29 cellular contexts compared by ENCODE assay signal in genomic region chr12:93509506-93509905, GRCh38.
"Had no signal": no experiment of that assay in that cellular context is flagged by ENCODE, and none has a peak within 500 bp of the region (broad histone marks: within the 10 kb centered on the region; RNA-seq: fewer than 3 reads in every experiment).

No MANE protein-coding gene starts in this region.

- H3K9me3 Mint-ChIP-seq: dendritic cell treated with granulocyte-macrophage colony-stimulating factor and Interleukin-4, amounts not matched to agents 40 ng/mL and 50 ng/mL, for 4 days; effector memory CD8-positive, alpha-beta T cell; endodermal cell had no signal

- H3K9me3 ChIP-seq: colonic mucosa, esophagus muscularis mucosa, esophagus squamous epithelium, gastrocnemius medialis, gastroesophageal sphincter, heart left ventricle, heart right ventricle had no signal

- H3K4me1 Mint-ChIP-seq: endodermal cell had no signal

- H3K36me3 ChIP-seq: colonic mucosa, gastrocnemius medialis had no signal

- H3K27ac Mint-ChIP-seq: dendritic cell treated with granulocyte-macrophage colony-stimulating factor and Interleukin-4, amounts not matched to agents 40 ng/mL and 50 ng/mL, for 4 days; endodermal cell had no signal

- H3K27me3 ChIP-seq: colonic mucosa, dorsolateral prefrontal cortex, esophagus muscularis mucosa, esophagus squamous epithelium, foreskin keratinocyte, gastrocnemius medialis, gastroesophageal sphincter, heart left ventricle, heart right ventricle had no signal

- DNase-seq: colonic mucosa; cortex of kidney; dermis blood vessel endothelial cell; dorsolateral prefrontal cortex; effector CD4-positive, alpha-beta T cell; effector CD8-positive, alpha-beta T cell; effector memory CD4-positive, alpha-beta T cell; effector memory CD8-positive, alpha-beta T cell; endodermal cell; erythroblast; esophagus squamous epithelium; foreskin fibroblast; foreskin keratinocyte; foreskin melanocyte; gastrocnemius medialis; glutamatergic neuron; head of caudate nucleus; heart left ventricle; heart right ventricle had no signal

- H3K4me1 ChIP-seq: colonic mucosa, esophagus muscularis mucosa, esophagus squamous epithelium, gastrocnemius medialis, gastroesophageal sphincter had no signal

- H3K27me3 Mint-ChIP-seq: dendritic cell treated with granulocyte-macrophage colony-stimulating factor and Interleukin-4, amounts not matched to agents 40 ng/mL and 50 ng/mL, for 4 days; effector memory CD8-positive, alpha-beta T cell had no signal

- ATAC-seq: effector memory CD8-positive, alpha-beta T cell; esophagus mucosa; foreskin keratinocyte; gastrocnemius medialis; gastroesophageal sphincter; heart left ventricle; heart right ventricle had no signal

- H3K4me3 Mint-ChIP-seq: dendritic cell treated with granulocyte-macrophage colony-stimulating factor and Interleukin-4, amounts not matched to agents 40 ng/mL and 50 ng/mL, for 4 days; effector memory CD8-positive, alpha-beta T cell; endodermal cell had no signal

- H3K27ac ChIP-seq: colonic mucosa, coronary artery, dorsolateral prefrontal cortex, epithelial cell of prostate, esophagus muscularis mucosa, esophagus squamous epithelium, foreskin keratinocyte, gastrocnemius medialis, gastroesophageal sphincter, heart left ventricle, heart right ventricle had no signal

- FAIRE-seq: colon, endometrium, endothelial cell of umbilical vein, frontal cortex had no signal

- H3K4me3 ChIP-seq: colonic mucosa, coronary artery, dorsolateral prefrontal cortex, esophagus muscularis mucosa, esophagus squamous epithelium, gastrocnemius medialis, gastroesophageal sphincter, heart left ventricle, heart right ventricle had no signal
